ENCODE assay signal across 9 cellular contexts in the genomic region with DNA sequence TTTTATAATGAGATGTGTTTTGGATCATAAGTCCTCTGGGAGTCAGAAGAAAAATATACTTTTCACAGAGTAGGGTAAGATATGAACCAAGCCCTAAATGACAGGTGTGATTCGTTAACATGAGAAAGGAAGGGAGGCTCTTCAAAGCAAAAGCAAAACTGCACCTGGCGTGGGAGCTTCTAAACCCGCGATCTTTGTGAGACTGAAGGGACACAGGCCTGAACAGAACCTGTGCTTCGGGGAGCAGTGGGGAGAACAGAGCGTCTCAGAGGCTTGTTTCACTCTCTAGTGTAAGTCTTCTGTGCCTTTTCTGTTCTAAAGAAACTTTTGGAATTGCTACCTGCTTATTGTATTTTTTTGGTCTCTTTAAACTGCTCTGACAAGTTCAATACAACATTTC. TPM values are rescaled to one million over a fixed set of nuclear protein-coding genes. Genes with fewer than 3 reads are reported as not detected.
DNase-seq lines count a peak whose midpoint lies in the region; ATAC-seq and TF ChIP-seq lines count a peak whose summit lies in the region.
"Had no signal": no experiment of that assay in that cellular context is flagged by ENCODE, and none has a peak within 500 bp of the region (broad histone marks: within the 10 kb centered on the region; RNA-seq: fewer than 3 reads in every experiment).

No MANE protein-coding gene starts in this region.

- TF ChIP-seq EP300 in tibial nerve (IDR thresholded peaks at IDR 0.05) = no peak

- H3K27me3 ChIP-seq in tibial nerve = no peaks in the 10 kb centered on the region
- no peaks in the 10 kb centered on the region for H3K27me3 ChIP-seq in lower lobe of right lung (ENCODE audit: low read depth)

- H3K4me1 ChIP-seq in tibial nerve (no peaks in the 10 kb centered on the region), lower lobe of right lung (no peaks in the 10 kb centered on the region)

- TF ChIP-seq CTCF in tibial nerve (IDR thresholded peaks at IDR 0.05) (no peak), lower lobe of right lung (IDR thresholded peaks at IDR 0.05) (no peak)

- H3K4me3 ChIP-seq in tibial nerve = no peak overlapping the region
- no peak overlapping the region for H3K4me3 ChIP-seq in lower lobe of right lung

- H3K27ac ChIP-seq in tibial nerve (no peak overlapping the region), lower lobe of right lung (no peak overlapping the region)

- H3K36me3 ChIP-seq in tibial nerve = peaks cover 0 to 77% (median 0%) of the 10 kb centered on the region in 3 donors
- H3K36me3 ChIP-seq in lower lobe of right lung = peaks cover 28% of the 10 kb centered on the region

- ATAC-seq in GM19043 (IDR thresholded peaks at IDR 0.05; ENCODE audit: low read depth, unreplicated experiment) (peak; percentile 87), HG02981 (IDR thresholded peaks at IDR 0.05; ENCODE audit: unreplicated experiment) (peak; percentile 90), lower lobe of right lung (no peak)

- H3K9me3 ChIP-seq in tibial nerve (no peaks in the 10 kb centered on the region), lower lobe of right lung (no peaks in the 10 kb centered on the region)

- 81 to 88% methylated on average over 6 of the region's 6 CpGs for WGBS in tibial nerve, 2 donors

- intact Hi-C loops in lower lobe of right lung (cut with DNase I) = no loop called here

- DNase-seq in COLO668 (lab: John Stamatoyannopoulos, UW; ENCODE audit: unreplicated experiment) = peak; percentile 79
- DNase-seq in SHP77 treated with DMSO at 0.1 percent for 48 hours (lab: John Stamatoyannopoulos, UW) = peak; percentile 5
- DNase-seq in GF-D8 (lab: John Stamatoyannopoulos, UW) = no peak
- DNase-seq in tibial nerve (ENCODE audit: low spot score in 2 of 2) = no peak
- DNase-seq in erythroblast (lab: John Stamatoyannopoulos, UW) = no peak
- DNase-seq in lower lobe of right lung = no peak
- DNase-seq: cerebellar nuclear complex had no signal

- TF ChIP-seq POLR2A in tibial nerve (IDR thresholded peaks at IDR 0.05) (no peak), erythroblast (IDR thresholded peaks at IDR 0.05; ENCODE audit: low read length) (no peak)

RNA-seq across cellular contexts. Expression of gene CYP4V2, which starts 30.2 kb away (rescaled TPM):
- total RNA-seq in tibial nerve (10 to 100 TPM; 36.3 to 56.6 (median 47.7) TPM), lower lobe of right lung (38.6 TPM)

RNA-seq across cellular contexts. Expression of gene FAM149A, which starts 56.6 kb away (rescaled TPM):
- total RNA-seq in tibial nerve (10 to 100 TPM in 3 of 4 donors, 1 to 10 TPM in 1; 7.8 to 20.1 (median 13.8) TPM), lower lobe of right lung (13.3 TPM)

Comparison
In these comparisons a context has a peak if more than half of its experiments do, and no peak if none do; other contexts are left out.
1. DNase-seq: peak in COLO668 (single experiment) and SHP77 treated with DMSO at 0.1 percent for 48 hours (single experiment); none in GF-D8 (single experiment), tibial nerve (0 of 2), erythroblast (0 of 2) and lower lobe of right lung (single experiment).
2. ATAC-seq: peak in GM19043 (single experiment) and HG02981 (single experiment); none in lower lobe of right lung (0 of 2).